1 cellular context compared by ENCODE assay signal in the genomic region with DNA sequence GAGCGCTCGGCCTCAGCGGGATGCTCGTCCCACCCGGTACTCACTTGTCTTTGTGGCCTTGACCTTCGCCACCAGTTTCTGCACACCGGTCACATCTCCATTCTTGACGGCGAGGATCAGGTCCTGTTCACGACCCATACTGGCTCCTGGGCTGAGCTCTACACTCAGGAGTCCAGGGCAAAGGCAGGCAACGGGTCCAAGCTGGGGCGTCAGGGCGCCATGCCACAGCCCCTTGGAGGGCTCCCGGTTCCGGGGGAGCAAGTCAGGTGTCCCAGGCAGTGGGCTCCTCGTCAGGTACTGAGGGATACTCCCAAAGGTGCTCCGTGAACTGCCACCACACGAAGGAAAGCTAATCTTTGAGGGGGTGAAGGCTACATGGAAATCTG.
TF ChIP-seq lines count a peak whose summit lies in the region.

No MANE protein-coding gene starts in this region.

TF ChIP-seq in endothelial cell of umbilical vein, 7 proteins besides CTCF, POLR2A, EP300 and RAD21:
- no peak for TF ChIP-seq EZH2 (IDR thresholded peaks at IDR 0.05; ENCODE audit: borderline replicate concordance, low read depth, low read length, severe bottlenecking)
- no peak for TF ChIP-seq GATA2 (IDR thresholded peaks at IDR 0.05; ENCODE audit: insufficient read depth, insufficient read length, low read depth, low read length)
- TF ChIP-seq FOS (IDR thresholded peaks at IDR 0.05; ENCODE audit: borderline replicate concordance, insufficient read depth, low read length), result no peak
- no peak for TF ChIP-seq POLR2AphosphoS5 (IDR thresholded peaks at IDR 0.05; ENCODE audit: insufficient read depth, low read depth, low read length)
- no peak for TF ChIP-seq MAX (IDR thresholded peaks at IDR 0.05; ENCODE audit: insufficient read depth, insufficient read length)
- no peak for TF ChIP-seq JUN (IDR thresholded peaks at IDR 0.05; ENCODE audit: borderline replicate concordance, insufficient read depth, insufficient read length, low read depth)
- TF ChIP-seq MYC (IDR thresholded peaks at IDR 0.05; ENCODE audit: low read depth, low read length), result no peak
